Comparison of ENCODE assay signal across 13 cellular contexts in the genomic region with DNA sequence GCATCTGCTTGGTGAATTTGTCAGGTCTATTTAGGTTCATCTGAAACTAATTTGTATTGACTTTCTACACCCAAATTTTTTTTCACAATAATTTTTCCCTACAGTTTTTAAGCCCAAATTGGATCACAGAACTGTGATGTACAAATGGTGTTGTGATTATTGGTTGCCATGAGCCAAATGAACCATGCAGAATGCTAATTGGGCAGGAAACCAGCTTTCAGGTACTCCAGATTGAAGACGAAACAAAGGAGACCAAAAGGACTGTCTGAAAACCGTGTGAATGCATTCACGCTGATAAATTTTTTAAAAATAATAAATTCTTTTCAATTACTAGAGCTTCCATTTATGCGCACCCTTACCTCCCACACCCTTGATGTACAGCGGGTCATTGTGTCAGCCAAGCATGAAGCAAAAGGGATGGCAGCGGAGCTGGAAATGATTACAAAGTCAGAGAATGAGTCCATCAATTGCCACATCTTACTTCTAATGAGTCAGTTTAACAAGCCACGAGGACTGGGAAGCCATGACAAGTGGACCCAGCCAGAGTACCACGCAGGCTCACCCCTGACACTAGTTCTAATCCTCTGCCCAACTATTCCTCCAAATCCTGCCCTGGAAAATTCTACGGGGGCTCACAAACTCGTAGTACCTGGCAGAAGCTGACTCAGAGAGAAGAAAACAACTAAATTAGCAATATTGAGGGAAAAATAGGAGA.
"Had no signal": no experiment of that assay in that cellular context is flagged by ENCODE, and none has a peak within 500 bp of the region (broad histone marks: within the 10 kb centered on the region; RNA-seq: fewer than 3 reads in every experiment).

No MANE protein-coding gene starts in this region.

- H3K4me3 ChIP-seq: coronary artery, pancreas, skin epidermis, thyroid gland, vagina had no signal

- H3K4me3 Mint-ChIP-seq: activated CD4-positive, alpha-beta memory T cell treated with anti-CD3 and anti-CD28 coated beads for 36 hours; activated naive CD8-positive, alpha-beta T cell treated with anti-CD3 and anti-CD28 coated beads, Interleukin-2, amount 50 U/mL, for 24 hours; immature natural killer cell had no signal

- H3K27ac Mint-ChIP-seq: activated CD4-positive, alpha-beta memory T cell treated with anti-CD3 and anti-CD28 coated beads for 36 hours; activated naive CD8-positive, alpha-beta T cell treated with anti-CD3 and anti-CD28 coated beads, Interleukin-2, amount 50 U/mL, for 24 hours; immature natural killer cell had no signal

- H3K27me3 Mint-ChIP-seq: activated CD4-positive, alpha-beta memory T cell treated with anti-CD3 and anti-CD28 coated beads for 36 hours; activated naive CD8-positive, alpha-beta T cell treated with anti-CD3 and anti-CD28 coated beads, Interleukin-2, amount 50 U/mL, for 24 hours had no signal

- H3K36me3 Mint-ChIP-seq: activated CD4-positive, alpha-beta memory T cell treated with anti-CD3 and anti-CD28 coated beads for 36 hours had no signal

- H3K36me3 ChIP-seq: pancreas, thyroid gland, vagina had no signal

- H3K27me3 ChIP-seq: pancreas, thyroid gland, vagina had no signal

- H3K27ac ChIP-seq: coronary artery, epithelial cell of prostate, pancreas, skin epidermis, thyroid gland, vagina had no signal

- DNase-seq: activated CD4-positive, alpha-beta memory T cell treated with anti-CD3 and anti-CD28 coated beads for 36 hours; activated naive CD8-positive, alpha-beta T cell treated with anti-CD3 and anti-CD28 coated beads, Interleukin-2, amount 50 U/mL, for 24 hours; activated T-cell treated with anti-CD3 and anti-CD28 coated beads, Interleukin-2, amount 50 U/mL, for 48 hours; effector CD4-positive, alpha-beta T cell; immature natural killer cell; mammary epithelial cell; pancreas; retina; thyroid gland had no signal

- H3K4me1 Mint-ChIP-seq: activated naive CD8-positive, alpha-beta T cell treated with anti-CD3 and anti-CD28 coated beads, Interleukin-2, amount 50 U/mL, for 24 hours; immature natural killer cell had no signal

- H3K4me1 ChIP-seq: thyroid gland had no signal

- H3K9me3 Mint-ChIP-seq: activated CD4-positive, alpha-beta memory T cell treated with anti-CD3 and anti-CD28 coated beads for 36 hours; activated naive CD8-positive, alpha-beta T cell treated with anti-CD3 and anti-CD28 coated beads, Interleukin-2, amount 50 U/mL, for 24 hours; immature natural killer cell had no signal

- H3K9me3 ChIP-seq: pancreas, thyroid gland, vagina had no signal

- ATAC-seq: activated naive CD8-positive, alpha-beta T cell treated with anti-CD3 and anti-CD28 coated beads, Interleukin-2, amount 50 U/mL, for 24 hours; pancreas had no signal
